Comparison of ENCODE assay signal across 1 cellular context in the genomic region with DNA sequence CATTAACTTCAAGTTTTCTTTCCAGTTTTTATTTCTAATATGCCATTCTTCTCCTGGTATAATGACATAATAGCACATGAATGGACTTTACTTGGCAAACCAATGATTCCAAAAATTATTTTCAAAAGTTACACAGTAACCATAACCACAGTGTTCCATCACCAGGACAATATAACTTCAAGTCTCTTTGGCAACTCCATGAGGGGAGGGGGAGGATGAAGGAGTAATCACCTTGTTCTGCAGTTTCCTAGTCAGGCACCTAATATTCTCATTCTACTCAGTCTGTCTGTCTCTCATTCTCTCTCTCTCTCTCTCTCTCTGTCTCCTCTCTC.
TF ChIP-seq lines count a peak whose summit lies in the region.

No MANE protein-coding gene starts in this region.

TF ChIP-seq in IMR-90, 13 proteins besides CTCF, POLR2A, EP300 and RAD21 (continued from another document):
- TF ChIP-seq, protein P1, sequence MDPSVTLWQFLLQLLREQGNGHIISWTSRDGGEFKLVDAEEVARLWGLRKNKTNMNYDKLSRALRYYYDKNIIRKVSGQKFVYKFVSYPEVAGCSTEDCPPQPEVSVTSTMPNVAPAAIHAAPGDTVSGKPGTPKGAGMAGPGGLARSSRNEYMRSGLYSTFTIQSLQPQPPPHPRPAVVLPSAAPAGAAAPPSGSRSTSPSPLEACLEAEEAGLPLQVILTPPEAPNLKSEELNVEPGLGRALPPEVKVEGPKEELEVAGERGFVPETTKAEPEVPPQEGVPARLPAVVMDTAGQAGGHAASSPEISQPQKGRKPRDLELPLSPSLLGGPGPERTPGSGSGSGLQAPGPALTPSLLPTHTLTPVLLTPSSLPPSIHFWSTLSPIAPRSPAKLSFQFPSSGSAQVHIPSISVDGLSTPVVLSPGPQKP (IDR thresholded peaks at IDR 0.05; ENCODE audit: borderline replicate concordance, low read depth, low read length): no peak
- TF ChIP-seq RFX5 (IDR thresholded peaks at IDR 0.05; ENCODE audit: low read depth, low read length): no peak
- no peak for TF ChIP-seq BHLHE40 (IDR thresholded peaks at IDR 0.05; ENCODE audit: low read depth, low read length)
- no peak for TF ChIP-seq RCOR1 (IDR thresholded peaks at IDR 0.05; ENCODE audit: insufficient replicate concordance, low read length)
